ENCODE assay signal across 9 cellular contexts in the genomic region with DNA sequence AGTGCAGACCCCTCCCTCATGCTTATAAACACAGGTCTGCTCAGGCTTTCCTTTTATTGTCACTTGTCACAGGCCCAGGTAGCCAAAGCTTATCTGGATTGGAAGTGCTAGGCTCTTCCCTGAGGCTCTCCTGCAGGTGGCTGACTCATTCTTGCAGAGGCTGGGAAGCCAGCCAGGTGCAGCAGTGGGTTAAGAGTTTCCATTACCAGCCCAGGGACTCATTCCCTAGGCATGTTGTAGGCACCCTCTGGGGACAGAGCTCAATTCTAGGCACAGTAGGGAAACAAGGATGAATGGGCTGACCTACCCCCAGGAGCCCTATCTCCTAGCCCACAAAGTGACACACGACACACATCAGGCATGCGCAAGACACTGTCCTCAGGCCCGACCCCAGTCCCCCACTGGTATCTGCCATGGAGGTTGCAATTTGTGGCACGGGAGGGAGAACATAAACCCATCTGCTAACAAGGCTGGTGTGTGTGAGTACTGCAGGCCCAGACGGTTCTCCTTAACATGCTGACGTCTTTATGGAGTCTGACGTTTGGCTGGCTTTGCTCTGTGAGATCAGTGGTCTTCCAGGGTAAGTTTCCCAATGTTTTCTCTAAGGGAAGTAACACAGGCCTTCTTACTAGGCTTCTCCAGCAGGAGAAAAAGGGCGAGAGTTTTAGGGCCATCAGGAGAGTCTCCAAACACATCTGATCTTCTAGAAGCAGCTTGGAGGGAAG.
DNase-seq lines count a peak whose midpoint lies in the region; ATAC-seq, FAIRE-seq and TF ChIP-seq lines count a peak whose summit lies in the region.
"Had no signal": no experiment of that assay in that cellular context is flagged by ENCODE, and none has a peak within 500 bp of the region (broad histone marks: within the 10 kb centered on the region; RNA-seq: fewer than 3 reads in every experiment).

No MANE protein-coding gene starts in this region.

- H3K27me3 ChIP-seq in BE2C (no peaks in the 10 kb centered on the region), right lobe of liver (no peaks in the 10 kb centered on the region)

- peaks cover 80% of the 10 kb centered on the region for H3K4me1 Mint-ChIP-seq in brain
- H3K4me1 Mint-ChIP-seq in glutamatergic neuron (ENCODE audit: low read depth, unreplicated experiment) = peaks cover 14% of the 10 kb centered on the region
- peaks cover 27% of the 10 kb centered on the region for H3K4me1 Mint-ChIP-seq in stimulated activated naive CD8-positive, alpha-beta T cell treated with anti-CD3 and anti-CD28 coated beads, Interleukin-15, amount 100 ng/mL, for 72 hours

- H3K9me3 Mint-ChIP-seq in brain = peaks cover 0 to 8% (median 0%) of the 10 kb centered on the region in 5 experiments
- H3K9me3 Mint-ChIP-seq in glutamatergic neuron (ENCODE audit: unreplicated experiment) = peaks cover 2% of the 10 kb centered on the region
- H3K9me3 Mint-ChIP-seq in stimulated activated naive CD8-positive, alpha-beta T cell treated with anti-CD3 and anti-CD28 coated beads, Interleukin-15, amount 100 ng/mL, for 72 hours = no peaks in the 10 kb centered on the region

- no CpG with 5 or more reads among the region's 8 CpGs for WGBS in right lobe of liver (ENCODE audit: insufficient coverage, low coverage, low lambda C conversion rate, missing lambda C conversion rate)

- no peaks in the 10 kb centered on the region for H3K36me3 Mint-ChIP-seq in brain
- H3K36me3 Mint-ChIP-seq in glutamatergic neuron (ENCODE audit: unreplicated experiment) = no peaks in the 10 kb centered on the region

- H3K4me3 Mint-ChIP-seq in brain (no peak overlapping the region), glutamatergic neuron (ENCODE audit: unreplicated experiment) (no peak overlapping the region)
- H3K4me3 Mint-ChIP-seq in stimulated activated naive CD8-positive, alpha-beta T cell treated with anti-CD3 and anti-CD28 coated beads, Interleukin-15, amount 100 ng/mL, for 72 hours = no peak overlapping the region

- no peak for FAIRE-seq in HTR-8/SVneo (lab: Jason Lieb, UNC)

- H3K4me3 ChIP-seq in BE2C (ENCODE audit: low read depth, low read length) = no peak overlapping the region
- H3K4me3 ChIP-seq in right lobe of liver = no peak overlapping the region

- peak overlapping the region; percentile 15 to 67 (median 54) for H3K27ac ChIP-seq in right lobe of liver

- in situ Hi-C loops in GM13976 (cut with MboI; ENCODE audit: low sequenced_read_pairs, unreplicated experiment) = no loop called here

- peak overlapping the region in 4 of 5 experiments; percentile 61 to 89 (median 82) for H3K27ac Mint-ChIP-seq in brain
- H3K27ac Mint-ChIP-seq in glutamatergic neuron (ENCODE audit: unreplicated experiment) = no peak overlapping the region
- no peak overlapping the region for H3K27ac Mint-ChIP-seq in stimulated activated naive CD8-positive, alpha-beta T cell treated with anti-CD3 and anti-CD28 coated beads, Interleukin-15, amount 100 ng/mL, for 72 hours

- H3K4me1 ChIP-seq in BE2C (no peaks in the 10 kb centered on the region; the same call in 1 of the 2 replicates), right lobe of liver (peaks cover 0 to 23% (median 9%) of the 10 kb centered on the region in 4 donors)

- intact Hi-C loops in right lobe of liver (cut with DNase I) = no loop called here

- H3K27me3 Mint-ChIP-seq in brain (no peaks in the 10 kb centered on the region), glutamatergic neuron (ENCODE audit: unreplicated experiment) (no peaks in the 10 kb centered on the region)
- peaks cover 7% of the 10 kb centered on the region for H3K27me3 Mint-ChIP-seq in stimulated activated naive CD8-positive, alpha-beta T cell treated with anti-CD3 and anti-CD28 coated beads, Interleukin-15, amount 100 ng/mL, for 72 hours

- TF ChIP-seq CTCF in BE2C (IDR thresholded peaks at IDR 0.05; ENCODE audit: low read depth, low read length) = no peak
- no peak for TF ChIP-seq CTCF in brain (conservative IDR thresholded peaks at IDR 0.05)
- TF ChIP-seq CTCF in right lobe of liver (IDR thresholded peaks at IDR 0.05) = no peak
- TF ChIP-seq CTCF in glutamatergic neuron (IDR thresholded peaks at IDR 0.05; ENCODE audit: partially characterized antibody, unreplicated experiment) = no peak
- no peak for TF ChIP-seq CTCF in GM13976 (IDR thresholded peaks at IDR 0.05; ENCODE audit: borderline replicate concordance, control extremely low read depth, extremely low read depth, insufficient read depth, missing control alignments)

- TF ChIP-seq POLR2A in right lobe of liver (IDR thresholded peaks at IDR 0.05) = no peak

- H3K36me3 ChIP-seq in BE2C = no peaks in the 10 kb centered on the region
- H3K36me3 ChIP-seq in right lobe of liver = no peaks in the 10 kb centered on the region

- no peaks in the 10 kb centered on the region for H3K9me3 ChIP-seq in BE2C
- no peaks in the 10 kb centered on the region for H3K9me3 ChIP-seq in right lobe of liver

- peak; percentile 88 to 91 (median 90) for ATAC-seq in right lobe of liver
- ATAC-seq in stimulated activated naive CD8-positive, alpha-beta T cell treated with anti-CD3 and anti-CD28 coated beads, Interleukin-15, amount 100 ng/mL, for 72 hours = no peak
- ATAC-seq: stimulated activated naive CD8-positive, alpha-beta T cell treated with anti-CD3 and anti-CD28 coated beads, Interleukin-15, Interleukin-2, amounts not matched to agents 100 U/mL and 50 U/mL, for 24 hours had no signal

- peak; percentile 13 for DNase-seq in BE2C
- DNase-seq in NCI-H2029 (lab: John Stamatoyannopoulos, UW) = peak; percentile 94
- peak; percentile 77 to 85 (median 81) for DNase-seq in right lobe of liver
- no peak for DNase-seq in glutamatergic neuron
- DNase-seq in GM13976 (ENCODE audit: low spot score) = no peak
- DNase-seq in HTR-8/SVneo (ENCODE audit: insufficient read length, low spot score) = no peak
- DNase-seq in stimulated activated naive CD8-positive, alpha-beta T cell treated with anti-CD3 and anti-CD28 coated beads, Interleukin-15, amount 100 ng/mL, for 72 hours = no peak
- DNase-seq: stimulated activated naive CD8-positive, alpha-beta T cell treated with anti-CD3 and anti-CD28 coated beads, Interleukin-15, Interleukin-2, amounts not matched to agents 100 U/mL and 50 U/mL, for 24 hours had no signal

Comparison
In these comparisons a context has a peak if more than half of its experiments do, and no peak if none do; other contexts are left out.
1. DNase-seq: peak in BE2C (single experiment), NCI-H2029 (single experiment) and right lobe of liver (3 of 3); none in glutamatergic neuron (single experiment), GM13976 (single experiment), HTR-8/SVneo (single experiment) and stimulated activated naive CD8-positive, alpha-beta T cell treated with anti-CD3 and anti-CD28 coated beads, Interleukin-15, amount 100 ng/mL, for 72 hours (0 of 2).
2. H3K27ac Mint-ChIP-seq: peak in brain (4 of 5); none in glutamatergic neuron (single experiment) and stimulated activated naive CD8-positive, alpha-beta T cell treated with anti-CD3 and anti-CD28 coated beads, Interleukin-15, amount 100 ng/mL, for 72 hours (0 of 2).